ENCODE assay signal across 1 cellular context in the genomic region with DNA sequence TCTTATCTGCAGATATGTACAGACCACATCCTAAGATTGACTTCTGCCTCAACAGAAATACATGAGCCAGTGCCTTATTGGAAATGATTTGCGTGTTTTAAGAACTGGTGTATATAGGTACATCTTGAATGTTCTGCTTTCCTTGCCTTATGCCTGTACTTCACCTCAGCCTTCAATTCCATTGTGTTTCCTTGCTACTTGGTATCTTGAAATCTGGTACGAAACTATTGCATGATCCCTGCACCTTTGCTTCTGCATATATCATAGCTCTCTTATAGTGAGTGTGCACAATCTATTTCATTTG.
TF ChIP-seq lines count a peak whose summit lies in the region.

No MANE protein-coding gene starts in this region.

TF ChIP-seq in K562, 482 proteins besides CTCF, POLR2A, EP300 and RAD21 (continued from another document):
- TF ChIP-seq, protein P1, sequence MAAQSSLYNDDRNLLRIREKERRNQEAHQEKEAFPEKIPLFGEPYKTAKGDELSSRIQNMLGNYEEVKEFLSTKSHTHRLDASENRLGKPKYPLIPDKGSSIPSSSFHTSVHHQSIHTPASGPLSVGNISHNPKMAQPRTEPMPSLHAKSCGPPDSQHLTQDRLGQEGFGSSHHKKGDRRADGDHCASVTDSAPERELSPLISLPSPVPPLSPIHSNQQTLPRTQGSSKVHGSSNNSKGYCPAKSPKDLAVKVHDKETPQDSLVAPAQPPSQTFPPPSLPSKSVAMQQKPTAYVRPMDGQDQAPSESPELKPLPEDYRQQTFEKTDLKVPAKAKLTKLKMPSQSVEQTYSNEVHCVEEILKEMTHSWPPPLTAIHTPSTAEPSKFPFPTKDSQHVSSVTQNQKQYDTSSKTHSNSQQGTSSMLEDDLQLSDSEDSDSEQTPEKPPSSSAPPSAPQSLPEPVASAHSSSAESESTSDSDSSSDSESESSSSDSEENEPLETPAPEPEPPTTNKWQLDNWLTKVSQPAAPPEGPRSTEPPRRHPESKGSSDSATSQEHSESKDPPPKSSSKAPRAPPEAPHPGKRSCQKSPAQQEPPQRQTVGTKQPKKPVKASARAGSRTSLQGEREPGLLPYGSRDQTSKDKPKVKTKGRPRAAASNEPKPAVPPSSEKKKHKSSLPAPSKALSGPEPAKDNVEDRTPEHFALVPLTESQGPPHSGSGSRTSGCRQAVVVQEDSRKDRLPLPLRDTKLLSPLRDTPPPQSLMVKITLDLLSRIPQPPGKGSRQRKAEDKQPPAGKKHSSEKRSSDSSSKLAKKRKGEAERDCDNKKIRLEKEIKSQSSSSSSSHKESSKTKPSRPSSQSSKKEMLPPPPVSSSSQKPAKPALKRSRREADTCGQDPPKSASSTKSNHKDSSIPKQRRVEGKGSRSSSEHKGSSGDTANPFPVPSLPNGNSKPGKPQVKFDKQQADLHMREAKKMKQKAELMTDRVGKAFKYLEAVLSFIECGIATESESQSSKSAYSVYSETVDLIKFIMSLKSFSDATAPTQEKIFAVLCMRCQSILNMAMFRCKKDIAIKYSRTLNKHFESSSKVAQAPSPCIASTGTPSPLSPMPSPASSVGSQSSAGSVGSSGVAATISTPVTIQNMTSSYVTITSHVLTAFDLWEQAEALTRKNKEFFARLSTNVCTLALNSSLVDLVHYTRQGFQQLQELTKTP (IDR thresholded peaks at IDR 0.05; ENCODE audit: low read depth in 1 of 2, partially characterized antibody in 2 of 2), result peak in 1 of 2 experiments; percentile 37
- TF ChIP-seq NCOR1 (IDR thresholded peaks at IDR 0.05) (0 out of 2 replicates have a peak, but pooled peaks have one; percentile 22), HDAC1 (IDR thresholded peaks at IDR 0.05) (0 out of 4 replicates have a peak, but pooled peaks of 1 of the 2 experiments have one; percentile 25), RCOR1 (IDR thresholded peaks at IDR 0.05; ENCODE audit: borderline replicate concordance in 1 of 2, low read depth in 2 of 2, low read length in 2 of 2) (peak in 1 of 2 experiments; percentile 80; a peak in 2 of 4 replicates), KDM1A (IDR thresholded peaks at IDR 0.05) (peak; percentile 69 to 71), ETV1 (tag; conservative IDR thresholded peaks at IDR 0.05; ENCODE audit: low read depth) (0 out of 2 replicates have a peak, but pooled peaks have one; percentile 28), CBX5 (IDR thresholded peaks at IDR 0.05; ENCODE audit: borderline replicate concordance, low read depth) (no peak), SMARCA4 (IDR thresholded peaks at IDR 0.05) (0 out of 2 replicates have a peak, but pooled peaks have one; percentile 37), NFE2L1 (tag; IDR thresholded peaks at IDR 0.05; ENCODE audit: borderline replicate concordance, low read depth) (no peak), GATA2 (CRISPR knock-in tag; IDR thresholded peaks at IDR 0.05) (peak; percentile 27; the same call in 1 of the 2 replicates), ZNF644 (tag; IDR thresholded peaks at IDR 0.05; ENCODE audit: low read depth) (0 out of 2 replicates have a peak, but pooled peaks have one; percentile 52), TAF9B (IDR thresholded peaks at IDR 0.05; ENCODE audit: partially characterized antibody) (peak; percentile 28), NONO (IDR thresholded peaks at IDR 0.05; ENCODE audit: low read depth in 2 of 2, low read length in 1 of 2) (0 out of 4 replicates have a peak, but pooled peaks of 1 of the 2 experiments have one; percentile 8), NUFIP1 (IDR thresholded peaks at IDR 0.05; ENCODE audit: partially characterized antibody) (peak; percentile 0), ARID1B (IDR thresholded peaks at IDR 0.05) (peak; percentile 26; the same call in 1 of the 2 replicates), POLR2B (IDR thresholded peaks at IDR 0.05; ENCODE audit: low read depth, partially characterized antibody) (peak; percentile 16), MTA1 (IDR thresholded peaks at IDR 0.05; ENCODE audit: borderline replicate concordance) (0 out of 2 replicates have a peak, but pooled peaks have one; percentile 18)
- TF ChIP-seq, protein P2, sequence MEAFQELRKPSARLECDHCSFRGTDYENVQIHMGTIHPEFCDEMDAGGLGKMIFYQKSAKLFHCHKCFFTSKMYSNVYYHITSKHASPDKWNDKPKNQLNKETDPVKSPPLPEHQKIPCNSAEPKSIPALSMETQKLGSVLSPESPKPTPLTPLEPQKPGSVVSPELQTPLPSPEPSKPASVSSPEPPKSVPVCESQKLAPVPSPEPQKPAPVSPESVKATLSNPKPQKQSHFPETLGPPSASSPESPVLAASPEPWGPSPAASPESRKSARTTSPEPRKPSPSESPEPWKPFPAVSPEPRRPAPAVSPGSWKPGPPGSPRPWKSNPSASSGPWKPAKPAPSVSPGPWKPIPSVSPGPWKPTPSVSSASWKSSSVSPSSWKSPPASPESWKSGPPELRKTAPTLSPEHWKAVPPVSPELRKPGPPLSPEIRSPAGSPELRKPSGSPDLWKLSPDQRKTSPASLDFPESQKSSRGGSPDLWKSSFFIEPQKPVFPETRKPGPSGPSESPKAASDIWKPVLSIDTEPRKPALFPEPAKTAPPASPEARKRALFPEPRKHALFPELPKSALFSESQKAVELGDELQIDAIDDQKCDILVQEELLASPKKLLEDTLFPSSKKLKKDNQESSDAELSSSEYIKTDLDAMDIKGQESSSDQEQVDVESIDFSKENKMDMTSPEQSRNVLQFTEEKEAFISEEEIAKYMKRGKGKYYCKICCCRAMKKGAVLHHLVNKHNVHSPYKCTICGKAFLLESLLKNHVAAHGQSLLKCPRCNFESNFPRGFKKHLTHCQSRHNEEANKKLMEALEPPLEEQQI (IDR thresholded peaks at IDR 0.05), result no peak
- TF ChIP-seq, protein P3, sequence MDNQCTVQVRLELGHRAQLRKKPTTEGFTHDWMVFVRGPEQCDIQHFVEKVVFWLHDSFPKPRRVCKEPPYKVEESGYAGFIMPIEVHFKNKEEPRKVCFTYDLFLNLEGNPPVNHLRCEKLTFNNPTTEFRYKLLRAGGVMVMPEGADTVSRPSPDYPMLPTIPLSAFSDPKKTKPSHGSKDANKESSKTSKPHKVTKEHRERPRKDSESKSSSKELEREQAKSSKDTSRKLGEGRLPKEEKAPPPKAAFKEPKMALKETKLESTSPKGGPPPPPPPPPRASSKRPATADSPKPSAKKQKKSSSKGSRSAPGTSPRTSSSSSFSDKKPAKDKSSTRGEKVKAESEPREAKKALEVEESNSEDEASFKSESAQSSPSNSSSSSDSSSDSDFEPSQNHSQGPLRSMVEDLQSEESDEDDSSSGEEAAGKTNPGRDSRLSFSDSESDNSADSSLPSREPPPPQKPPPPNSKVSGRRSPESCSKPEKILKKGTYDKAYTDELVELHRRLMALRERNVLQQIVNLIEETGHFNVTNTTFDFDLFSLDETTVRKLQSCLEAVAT (IDR thresholded peaks at IDR 0.05), result peak; percentile 30 to 79; a peak in 2 of 4 replicates
- TF ChIP-seq, protein P4, sequence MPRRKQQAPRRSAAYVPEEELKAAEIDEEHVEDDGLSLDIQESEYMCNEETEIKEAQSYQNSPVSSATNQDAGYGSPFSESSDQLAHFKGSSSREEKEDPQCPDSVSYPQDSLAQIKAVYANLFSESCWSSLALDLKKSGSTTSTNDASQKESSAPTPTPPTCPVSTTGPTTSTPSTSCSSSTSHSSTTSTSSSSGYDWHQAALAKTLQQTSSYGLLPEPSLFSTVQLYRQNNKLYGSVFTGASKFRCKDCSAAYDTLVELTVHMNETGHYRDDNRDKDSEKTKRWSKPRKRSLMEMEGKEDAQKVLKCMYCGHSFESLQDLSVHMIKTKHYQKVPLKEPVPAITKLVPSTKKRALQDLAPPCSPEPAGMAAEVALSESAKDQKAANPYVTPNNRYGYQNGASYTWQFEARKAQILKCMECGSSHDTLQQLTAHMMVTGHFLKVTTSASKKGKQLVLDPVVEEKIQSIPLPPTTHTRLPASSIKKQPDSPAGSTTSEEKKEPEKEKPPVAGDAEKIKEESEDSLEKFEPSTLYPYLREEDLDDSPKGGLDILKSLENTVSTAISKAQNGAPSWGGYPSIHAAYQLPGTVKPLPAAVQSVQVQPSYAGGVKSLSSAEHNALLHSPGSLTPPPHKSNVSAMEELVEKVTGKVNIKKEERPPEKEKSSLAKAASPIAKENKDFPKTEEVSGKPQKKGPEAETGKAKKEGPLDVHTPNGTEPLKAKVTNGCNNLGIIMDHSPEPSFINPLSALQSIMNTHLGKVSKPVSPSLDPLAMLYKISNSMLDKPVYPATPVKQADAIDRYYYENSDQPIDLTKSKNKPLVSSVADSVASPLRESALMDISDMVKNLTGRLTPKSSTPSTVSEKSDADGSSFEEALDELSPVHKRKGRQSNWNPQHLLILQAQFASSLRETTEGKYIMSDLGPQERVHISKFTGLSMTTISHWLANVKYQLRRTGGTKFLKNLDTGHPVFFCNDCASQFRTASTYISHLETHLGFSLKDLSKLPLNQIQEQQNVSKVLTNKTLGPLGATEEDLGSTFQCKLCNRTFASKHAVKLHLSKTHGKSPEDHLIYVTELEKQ (CRISPR knock-in tag; IDR thresholded peaks at IDR 0.05), result no peak
